24 cellular contexts compared by ENCODE assay signal in genomic region chr11:78221396-78222315, GRCh38. TPM values are rescaled to one million over a fixed set of nuclear protein-coding genes. Genes with fewer than 3 reads are reported as not detected.
DNase-seq lines count a peak whose midpoint lies in the region; ATAC-seq, FAIRE-seq and TF ChIP-seq lines count a peak whose summit lies in the region.
"Had no signal": no experiment of that assay in that cellular context is flagged by ENCODE, and none has a peak within 500 bp of the region (broad histone marks: within the 10 kb centered on the region; RNA-seq: fewer than 3 reads in every experiment).

No MANE protein-coding gene starts in this region.

- peaks cover 61% of the 10 kb centered on the region for H3K36me3 Mint-ChIP-seq in activated CD4-positive, alpha-beta T cell treated with anti-CD3 and anti-CD28 coated beads, Interleukin-2, amount 10 ng/mL, durations not matched to agents 24 days and 14 days (ENCODE audit: low read depth)
- H3K36me3 Mint-ChIP-seq in progenitor cell of endocrine pancreas (ENCODE audit: insufficient read depth), result peaks cover 34% of the 10 kb centered on the region

- ATAC-seq in GM18511 (IDR thresholded peaks at IDR 0.05; ENCODE audit: unreplicated experiment), result no peak
- ATAC-seq: lower lobe of right lung had no signal

- TF ChIP-seq CTCF in coronary artery (IDR thresholded peaks at IDR 0.05) (no peak), progenitor cell of endocrine pancreas (IDR thresholded peaks at IDR 0.05; ENCODE audit: unreplicated experiment) (no peak), thyroid gland (IDR thresholded peaks at IDR 0.05) (no peak)

- no peaks in the 10 kb centered on the region for H3K79me2 ChIP-seq in Karpas-422 (ENCODE audit: low read length)

- peaks cover 23 to 27% of the 10 kb centered on the region in 2 donors for H3K36me3 ChIP-seq in thyroid gland
- no peaks in the 10 kb centered on the region for H3K36me3 ChIP-seq in Karpas-422 (ENCODE audit: insufficient read depth, low read length)
- H3K36me3 ChIP-seq: SJSA1 had no signal

- no peaks in the 10 kb centered on the region for H3K9me3 Mint-ChIP-seq in activated CD4-positive, alpha-beta T cell treated with anti-CD3 and anti-CD28 coated beads, Interleukin-2, amount 10 ng/mL, durations not matched to agents 24 days and 14 days
- no peaks in the 10 kb centered on the region for H3K9me3 Mint-ChIP-seq in progenitor cell of endocrine pancreas (ENCODE audit: low read depth)
- H3K9me3 Mint-ChIP-seq: activated CD4-positive, alpha-beta T cell treated with anti-CD3 and anti-CD28 coated beads, Interleukin-2, amount 10 ng/mL, durations not matched to agents 7 days and 5 days; activated naive CD4-positive, alpha-beta T cell treated with anti-CD3 and anti-CD28 coated beads, Interleukin-2, amount 50 U/mL, for 24 hours; dendritic cell treated with granulocyte-macrophage colony-stimulating factor and Interleukin-4, amounts not matched to agents 40 ng/mL and 50 ng/mL, for 4 days had no signal

- H3K4me3 ChIP-seq in coronary artery (no peak overlapping the region), thyroid gland (replicated peaks in 1 of 3) (no peak overlapping the region), Karpas-422 (ENCODE audit: low read length) (no peak overlapping the region)
- H3K4me3 ChIP-seq: cardiac muscle cell, HAP-1, lower lobe of right lung, SJSA1 had no signal

- no peak overlapping the region for H3K9ac ChIP-seq in Karpas-422 (ENCODE audit: low read length)

- peak; percentile 5 for FAIRE-seq in GM12891 (lab: Jason Lieb, UNC)
- FAIRE-seq: A204.1, endometrium, kidney, urothelium cell line had no signal

- H3K4me3 Mint-ChIP-seq in activated CD4-positive, alpha-beta T cell treated with anti-CD3 and anti-CD28 coated beads, Interleukin-2, amount 10 ng/mL, durations not matched to agents 24 days and 14 days, result no peak overlapping the region
- no peak overlapping the region for H3K4me3 Mint-ChIP-seq in progenitor cell of endocrine pancreas (ENCODE audit: low read depth)
- H3K4me3 Mint-ChIP-seq: activated CD4-positive, alpha-beta T cell treated with anti-CD3 and anti-CD28 coated beads, Interleukin-2, amount 10 ng/mL, durations not matched to agents 7 days and 5 days; activated naive CD4-positive, alpha-beta T cell treated with anti-CD3 and anti-CD28 coated beads, Interleukin-2, amount 50 U/mL, for 24 hours; dendritic cell treated with granulocyte-macrophage colony-stimulating factor and Interleukin-4, amounts not matched to agents 40 ng/mL and 50 ng/mL, for 4 days had no signal

- no peak overlapping the region for H2AFZ ChIP-seq in Karpas-422 (ENCODE audit: low read length)

- 90 to 92% methylated on average over 13 of the region's 13 CpGs for WGBS in thyroid gland, 2 donors

- H3K27ac ChIP-seq in coronary artery (peak overlapping the region in 1 of 2 donors; percentile 13), thyroid gland (no peak overlapping the region), Karpas-422 (ENCODE audit: low read length) (no peak overlapping the region)
- H3K27ac ChIP-seq: cardiac muscle cell, lower lobe of right lung, SJSA1, VCaP had no signal

- H3K4me1 Mint-ChIP-seq in activated CD4-positive, alpha-beta T cell treated with anti-CD3 and anti-CD28 coated beads, Interleukin-2, amount 10 ng/mL, durations not matched to agents 24 days and 14 days, result peaks cover 40% of the 10 kb centered on the region
- peaks cover 3% of the 10 kb centered on the region for H3K4me1 Mint-ChIP-seq in progenitor cell of endocrine pancreas (ENCODE audit: low read depth)

- no peaks in the 10 kb centered on the region for H3K9me2 ChIP-seq in Karpas-422 (replicated peaks; ENCODE audit: insufficient read depth, low read length)

- no peaks in the 10 kb centered on the region for H3K9me3 ChIP-seq in thyroid gland
- no peaks in the 10 kb centered on the region for H3K9me3 ChIP-seq in Karpas-422 (ENCODE audit: low read length)
- H3K9me3 ChIP-seq: HAP-1, lower lobe of right lung, SJSA1 had no signal

- intact Hi-C loops in activated CD4-positive, alpha-beta T cell treated with anti-CD3 and anti-CD28 coated beads, Interleukin-2, amount 10 ng/mL, durations not matched to agents 24 days and 14 days (cut with micrococcal nuclease), result no loop called here
- intact Hi-C loops in thyroid gland (cut with DNase I), result loop anchor here (10.0 kb wide), 1 partner anchor 193 kb away; the partner anchor contains the start of gene GAB2

- H3K27me3 ChIP-seq in thyroid gland, result no peaks in the 10 kb centered on the region
- no peaks in the 10 kb centered on the region for H3K27me3 ChIP-seq in Karpas-422 (ENCODE audit: low read length)
- H3K27me3 ChIP-seq: cardiac muscle cell, SJSA1 had no signal

- no peak for DNase-seq in activated CD4-positive, alpha-beta T cell treated with anti-CD3 and anti-CD28 coated beads, Interleukin-2, amount 10 ng/mL, durations not matched to agents 24 days and 14 days
- no peak for DNase-seq in activated CD4-positive, alpha-beta T cell treated with anti-CD3 and anti-CD28 coated beads for 48 hours
- DNase-seq in GM12891 (ENCODE audit: insufficient read length, low spot score) (no peak), coronary artery (ENCODE audit: low spot score) (peak; percentile 57), progenitor cell of endocrine pancreas (ENCODE audit: low spot score, unreplicated experiment) (no peak), thyroid gland (no peak), Karpas-422 (no peak)
- DNase-seq: activated CD4-positive, alpha-beta T cell treated with anti-CD3 and anti-CD28 coated beads, Interleukin-2, amount 10 ng/mL, durations not matched to agents 7 days and 5 days; aorta; DMS79 treated with DMSO at 0.1 percent for 48 hours; kidney; lower lobe of right lung; NCI-H1694; stimulated activated CD4-positive, alpha-beta T cell treated with anti-CD3 and anti-CD28 coated beads, Interleukin-15, amount 100 ng/mL, for 24 hours had no signal

- no peaks in the 10 kb centered on the region for H3K27me3 Mint-ChIP-seq in activated CD4-positive, alpha-beta T cell treated with anti-CD3 and anti-CD28 coated beads, Interleukin-2, amount 10 ng/mL, durations not matched to agents 24 days and 14 days
- no peaks in the 10 kb centered on the region for H3K27me3 Mint-ChIP-seq in progenitor cell of endocrine pancreas
- H3K27me3 Mint-ChIP-seq: activated CD4-positive, alpha-beta T cell treated with anti-CD3 and anti-CD28 coated beads, Interleukin-2, amount 10 ng/mL, durations not matched to agents 7 days and 5 days; activated naive CD4-positive, alpha-beta T cell treated with anti-CD3 and anti-CD28 coated beads, Interleukin-2, amount 50 U/mL, for 24 hours; dendritic cell treated with granulocyte-macrophage colony-stimulating factor and Interleukin-4, amounts not matched to agents 40 ng/mL and 50 ng/mL, for 4 days had no signal

- H3K27ac Mint-ChIP-seq in activated CD4-positive, alpha-beta T cell treated with anti-CD3 and anti-CD28 coated beads, Interleukin-2, amount 10 ng/mL, durations not matched to agents 24 days and 14 days, result peak overlapping the region; percentile 17
- H3K27ac Mint-ChIP-seq in progenitor cell of endocrine pancreas, result peak overlapping the region; percentile 65
- H3K27ac Mint-ChIP-seq: activated naive CD4-positive, alpha-beta T cell treated with anti-CD3 and anti-CD28 coated beads, Interleukin-2, amount 50 U/mL, for 24 hours; dendritic cell treated with granulocyte-macrophage colony-stimulating factor and Interleukin-4, amounts not matched to agents 40 ng/mL and 50 ng/mL, for 4 days had no signal

- TF ChIP-seq POLR2A in GM12891 (IDR thresholded peaks at IDR 0.05; ENCODE audit: low read depth, low read length) (no peak), thyroid gland (IDR thresholded peaks at IDR 0.05) (no peak)

- H3K4me1 ChIP-seq in thyroid gland (no peaks in the 10 kb centered on the region), Karpas-422 (ENCODE audit: low read length) (peaks cover 11% of the 10 kb centered on the region)
- H3K4me1 ChIP-seq: HAP-1, lower lobe of right lung, SJSA1 had no signal

- H4K20me1 ChIP-seq in Karpas-422 (ENCODE audit: insufficient read depth, low read depth, low read length), result no peaks in the 10 kb centered on the region

- H3K4me2 ChIP-seq in Karpas-422 (ENCODE audit: low read depth, low read length, poor library complexity, severe bottlenecking), result no peak overlapping the region

TF ChIP-seq in GM12891, 5 proteins besides CTCF, POLR2A, EP300 and RAD21:
- no peak for TF ChIP-seq PAX5 (IDR thresholded peaks at IDR 0.05; ENCODE audit: insufficient read depth, low read length, severe bottlenecking)
- TF ChIP-seq TAF1 (IDR thresholded peaks at IDR 0.05; ENCODE audit: low read depth, low read length), result no peak
- TF ChIP-seq POU2F2 (IDR thresholded peaks at IDR 0.05; ENCODE audit: low read depth, low read length), result no peak
- TF ChIP-seq POLR2AphosphoS5 (IDR thresholded peaks at IDR 0.05; ENCODE audit: low read depth, low read length), result no peak
- no peak for TF ChIP-seq SPI1 (IDR thresholded peaks at IDR 0.05; ENCODE audit: low read depth, low read length)

RNA-seq across cellular contexts. Expression of gene USP35, which starts 32.9 kb away (rescaled TPM):
- 10.4 and 13.1 TPM in 2 replicates for total RNA-seq in activated CD4-positive, alpha-beta T cell treated with anti-CD3 and anti-CD28 coated beads, Interleukin-2, amount 10 ng/mL, durations not matched to agents 24 days and 14 days
- polyA plus RNA-seq in GM12891 (2012; ENCODE audit: low read depth, missing spikeins), result 2.9 TPM
- total RNA-seq in progenitor cell of endocrine pancreas, result 14.7 and 16.5 TPM in 2 replicates
- 10 to 100 TPM; 13.5 to 18.1 (median 14.3) TPM for total RNA-seq in thyroid gland
- total RNA-seq in Karpas-422 (2014; rRNA removed; shearing (Covaris generic); ENCODE audit: low replicate concordance), result 1.7 and 2.5 TPM in 2 replicates

RNA-seq across cellular contexts. Expression of gene KCTD21, which starts 33.2 kb away (rescaled TPM):
- total RNA-seq in activated CD4-positive, alpha-beta T cell treated with anti-CD3 and anti-CD28 coated beads, Interleukin-2, amount 10 ng/mL, durations not matched to agents 24 days and 14 days, result 11.7 and 12.0 TPM in 2 replicates
- polyA plus RNA-seq in GM12891 (2012; ENCODE audit: low read depth, missing spikeins), result 3.0 TPM
- 7.4 and 10.1 TPM in 2 replicates for total RNA-seq in progenitor cell of endocrine pancreas
- total RNA-seq in thyroid gland, result 10 to 100 TPM; 16.6 to 23.4 (median 17.0) TPM
- 1.2 and 1.8 TPM in 2 replicates for total RNA-seq in Karpas-422 (2014; rRNA removed; shearing (Covaris generic); ENCODE audit: low replicate concordance)
